ENCODE assay signal across 6 cellular contexts in genomic region chr7:155147172-155147571, GRCh38.
"Had no signal": no experiment of that assay in that cellular context is flagged by ENCODE, and none has a peak within 500 bp of the region (broad histone marks: within the 10 kb centered on the region; RNA-seq: fewer than 3 reads in every experiment).

No MANE protein-coding gene starts in this region.

- H3K27ac ChIP-seq: HL-60, KMS-11 had no signal

- DNase-seq: Karpas-422, KBM-7, KG1 had no signal

- H3K4me2 ChIP-seq: KMS-11 had no signal

- FAIRE-seq: HTR-8/SVneo had no signal

- H3K9ac ChIP-seq: KMS-11 had no signal
